ENCODE assay signal across 19 cellular contexts in the genomic region with DNA sequence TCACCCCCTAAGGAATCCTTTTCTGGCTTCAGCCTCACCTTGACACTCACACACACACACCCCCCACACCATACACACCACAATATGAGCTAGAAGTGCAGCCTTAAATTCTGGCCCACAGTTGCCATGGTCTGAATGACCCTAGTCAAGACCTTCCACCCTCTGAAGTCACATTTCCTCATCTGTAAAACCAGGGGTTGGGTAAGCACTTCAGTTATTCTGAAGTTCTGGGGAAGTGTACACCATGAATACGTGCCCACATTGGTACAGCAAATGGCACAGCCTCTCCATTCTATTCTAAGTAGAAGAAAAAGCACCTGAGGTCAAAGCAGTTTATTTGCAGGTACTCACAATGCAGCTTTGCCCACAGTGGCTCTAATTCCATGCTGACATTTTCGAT.
DNase-seq lines count a peak whose midpoint lies in the region; ATAC-seq, FAIRE-seq and TF ChIP-seq lines count a peak whose summit lies in the region.
"Had no signal": no experiment of that assay in that cellular context is flagged by ENCODE, and none has a peak within 500 bp of the region (broad histone marks: within the 10 kb centered on the region; RNA-seq: fewer than 3 reads in every experiment).

No MANE protein-coding gene starts in this region.

- peaks cover 54 to 70% of the 10 kb centered on the region in 2 experiments for H3K4me1 ChIP-seq in neutrophil (ENCODE audit: control insufficient read depth in 1 of 2, insufficient read depth in 1 of 2, low read depth in 1 of 2, low read length in 1 of 2)
- H3K4me1 ChIP-seq: BE2C, HAP-1, SJCRH30 had no signal

- DNase-seq in SIG-M5 treated with dmso at 0.1 percent for 504 hours (lab: John Stamatoyannopoulos, UW; ENCODE audit: unreplicated experiment) (peak; percentile 65), SIG-M5 (lab: John Stamatoyannopoulos, UW) (no peak), NOMO-1 (lab: John Stamatoyannopoulos, UW; ENCODE audit: unreplicated experiment in 2 of 2) (peak; percentile 69 to 71), urothelium cell line (ENCODE audit: low spot score) (no peak), HT-29 (ENCODE audit: low spot score) (no peak)
- DNase-seq: BE2C; CD8-positive, alpha-beta memory T cell; DND-41; NCI-H1092 treated with DMSO at 0.1 percent for 48 hours; NCI-H510A treated with DMSO at 0.1 percent for 48 hours; NCI-H82; SJCRH30 had no signal

- no peak for TF ChIP-seq CTCF in neutrophil (IDR thresholded peaks at IDR 0.05)

- no peaks in the 10 kb centered on the region for H3K36me3 ChIP-seq in neutrophil
- H3K36me3 ChIP-seq: BE2C, HAP-1, SJCRH30 had no signal

- peak overlapping the region; percentile 70 for H3K27ac ChIP-seq in neutrophil
- H3K27ac ChIP-seq: 22Rv1, HL-60, SJCRH30 had no signal

- intact Hi-C loops in dendritic cell treated with granulocyte-macrophage colony-stimulating factor and Interleukin-4, amounts not matched to agents 40 ng/mL and 50 ng/mL, for 4 days (cut with micrococcal nuclease) = loop anchor here (5.0 kb wide), 1 partner anchor 80 kb away; no protein-coding TSS in a partner anchor

- H3K4me1 Mint-ChIP-seq in dendritic cell treated with granulocyte-macrophage colony-stimulating factor and Interleukin-4, amounts not matched to agents 40 ng/mL and 50 ng/mL, for 4 days (ENCODE audit: low read depth) = peaks cover 52% of the 10 kb centered on the region
- H3K4me1 Mint-ChIP-seq: CD8-positive, alpha-beta memory T cell had no signal

- FAIRE-seq in urothelium cell line (lab: Jason Lieb, UNC) = no peak
- FAIRE-seq: G401.6 had no signal

- H3K4me3 Mint-ChIP-seq in dendritic cell treated with granulocyte-macrophage colony-stimulating factor and Interleukin-4, amounts not matched to agents 40 ng/mL and 50 ng/mL, for 4 days = no peak overlapping the region
- H3K4me3 Mint-ChIP-seq: CD8-positive, alpha-beta memory T cell had no signal

- no peak for ATAC-seq in GM18520 (IDR thresholded peaks at IDR 0.05; ENCODE audit: unreplicated experiment)

- H3K27me3 Mint-ChIP-seq in dendritic cell treated with granulocyte-macrophage colony-stimulating factor and Interleukin-4, amounts not matched to agents 40 ng/mL and 50 ng/mL, for 4 days = no peaks in the 10 kb centered on the region

- H3K27ac Mint-ChIP-seq in dendritic cell treated with granulocyte-macrophage colony-stimulating factor and Interleukin-4, amounts not matched to agents 40 ng/mL and 50 ng/mL, for 4 days = peak overlapping the region; percentile 84

- H3K27me3 ChIP-seq in neutrophil = no peaks in the 10 kb centered on the region
- H3K27me3 ChIP-seq: BE2C had no signal

- H3K9me3 Mint-ChIP-seq in dendritic cell treated with granulocyte-macrophage colony-stimulating factor and Interleukin-4, amounts not matched to agents 40 ng/mL and 50 ng/mL, for 4 days = no peaks in the 10 kb centered on the region

- no peak overlapping the region for H3K4me3 ChIP-seq in neutrophil (ENCODE audit: low read depth in 1 of 2, low read length in 1 of 2)
- H3K4me3 ChIP-seq: HAP-1, SJCRH30 had no signal

- H3K9me3 ChIP-seq in neutrophil = no peaks in the 10 kb centered on the region
- H3K9me3 ChIP-seq: BE2C, HAP-1, SJCRH30 had no signal

- H3K36me3 Mint-ChIP-seq in dendritic cell treated with granulocyte-macrophage colony-stimulating factor and Interleukin-4, amounts not matched to agents 40 ng/mL and 50 ng/mL, for 4 days (ENCODE audit: low read depth) = no peaks in the 10 kb centered on the region
- H3K36me3 Mint-ChIP-seq: CD8-positive, alpha-beta memory T cell had no signal

Comparison
In these comparisons a context has a peak if more than half of its experiments do, and no peak if none do; other contexts are left out.
1. DNase-seq: peak in SIG-M5 treated with dmso at 0.1 percent for 504 hours (single experiment) and NOMO-1 (2 of 2); none in SIG-M5 (single experiment), urothelium cell line (single experiment) and HT-29 (single experiment).